In genomic region chr2:190382851-190383250, GRCh38 we compare ENCODE assay signal across 8 cellular contexts. TPM values are rescaled to one million over a fixed set of nuclear protein-coding genes. Genes with fewer than 3 reads are reported as not detected.
A peak's percentile ranks its signal among the peaks of the same experiment; 100 is the strongest.
DNase-seq lines count a peak whose midpoint lies in the region; ATAC-seq, FAIRE-seq and TF ChIP-seq lines count a peak whose summit lies in the region.

No MANE protein-coding gene starts in this region.

- no peaks in the 10 kb centered on the region for H3K4me1 Mint-ChIP-seq in activated naive CD8-positive, alpha-beta T cell treated with anti-CD3 and anti-CD28 coated beads, Interleukin-2, amount 50 U/mL, for 24 hours

- no peaks in the 10 kb centered on the region for H3K27me3 ChIP-seq in upper lobe of left lung

- no peaks in the 10 kb centered on the region for H3K36me3 Mint-ChIP-seq in activated naive CD8-positive, alpha-beta T cell treated with anti-CD3 and anti-CD28 coated beads, Interleukin-2, amount 50 U/mL, for 24 hours (ENCODE audit: low read depth)

- no peaks in the 10 kb centered on the region for H3K9me3 Mint-ChIP-seq in activated naive CD8-positive, alpha-beta T cell treated with anti-CD3 and anti-CD28 coated beads, Interleukin-2, amount 50 U/mL, for 24 hours

- no peaks in the 10 kb centered on the region for H3K9me3 ChIP-seq in kidney (ENCODE audit: control insufficient read depth in 1 of 2, low read length in 2 of 2)
- no peaks in the 10 kb centered on the region for H3K9me3 ChIP-seq in upper lobe of left lung

- FAIRE-seq in kidney (lab: Jason Lieb, UNC), result no peak

- in situ Hi-C loops in Caki2 (cut with HindIII; ENCODE audit: low pct_unique_long_range_greater_than_20kb, low sequenced_read_pairs), result no loop called here

- intact Hi-C loops in kidney (cut with DNase I), result no loop called here

- ATAC-seq in GM18519 (IDR thresholded peaks at IDR 0.05; ENCODE audit: low FRiP score, unreplicated experiment) (peak; percentile 79), HG03045 (IDR thresholded peaks at IDR 0.05; ENCODE audit: unreplicated experiment) (peak; percentile 78), upper lobe of left lung (ENCODE audit: low FRiP score in 2 of 2) (no peak)
- peak; percentile 61 for ATAC-seq in activated naive CD8-positive, alpha-beta T cell treated with anti-CD3 and anti-CD28 coated beads, Interleukin-2, amount 50 U/mL, for 24 hours

- H3K27ac ChIP-seq in kidney (ENCODE audit: low read depth in 2 of 2, low read length in 2 of 2), result no peak overlapping the region
- H3K27ac ChIP-seq in upper lobe of left lung, result no peak overlapping the region

- no peak for TF ChIP-seq EP300 in upper lobe of left lung (IDR thresholded peaks at IDR 0.05)

- H3K4me1 ChIP-seq in kidney (ENCODE audit: control insufficient read depth in 1 of 2, insufficient read depth in 1 of 2, low read depth in 1 of 2, low read length in 2 of 2) (no peaks in the 10 kb centered on the region), upper lobe of left lung (no peaks in the 10 kb centered on the region)

- no peak overlapping the region for H3K27ac Mint-ChIP-seq in activated naive CD8-positive, alpha-beta T cell treated with anti-CD3 and anti-CD28 coated beads, Interleukin-2, amount 50 U/mL, for 24 hours

- DNase-seq in Caki2 (ENCODE audit: low read depth) (peak; percentile 39), NCI-H2227 treated with DMSO at 0.1 percent for 48 hours (lab: John Stamatoyannopoulos, UW) (peak; percentile 64), kidney (no peak), upper lobe of left lung (no peak), UCSD-AML1 (lab: John Stamatoyannopoulos, UW; ENCODE audit: unreplicated experiment) (no peak)
- DNase-seq in activated naive CD8-positive, alpha-beta T cell treated with anti-CD3 and anti-CD28 coated beads, Interleukin-2, amount 50 U/mL, for 24 hours, result no peak

- H3K4me3 Mint-ChIP-seq in activated naive CD8-positive, alpha-beta T cell treated with anti-CD3 and anti-CD28 coated beads, Interleukin-2, amount 50 U/mL, for 24 hours, result no peak overlapping the region

- H3K36me3 ChIP-seq in kidney (ENCODE audit: control insufficient read depth in 1 of 2, insufficient read depth in 2 of 2, low read length in 2 of 2) (no peaks in the 10 kb centered on the region), upper lobe of left lung (no peaks in the 10 kb centered on the region)

- H3K4me3 ChIP-seq in kidney (ENCODE audit: low read length in 2 of 2) (no peak overlapping the region), upper lobe of left lung (no peak overlapping the region)

- WGBS in upper lobe of left lung, 2 donors, result 50 to 55% methylated on average over 1 of the region's 1 CpG

- H3K27me3 Mint-ChIP-seq in activated naive CD8-positive, alpha-beta T cell treated with anti-CD3 and anti-CD28 coated beads, Interleukin-2, amount 50 U/mL, for 24 hours, result no peaks in the 10 kb centered on the region

- TF ChIP-seq POLR2A in upper lobe of left lung (IDR thresholded peaks at IDR 0.05), result no peak

- no peak overlapping the region for H3K9ac ChIP-seq in kidney (ENCODE audit: low read length in 2 of 2)

- TF ChIP-seq CTCF in kidney (IDR thresholded peaks at IDR 0.05; ENCODE audit: borderline replicate concordance, extremely low read depth, insufficient read depth) (peak; percentile 54), upper lobe of left lung (IDR thresholded peaks at IDR 0.05) (peak in 5 of 6 experiments; percentile 36 to 75 (median 65))

RNA-seq across cellular contexts. Expression of gene MFSD6, which starts 25.3 kb away (rescaled TPM):
- 9.0 and 30.7 TPM in 2 replicates for total RNA-seq in Caki2 (2014; rRNA removed; shearing (Covaris generic); ENCODE audit: low replicate concordance)
- total RNA-seq in kidney, result 33.9 TPM
- 12.3 TPM for polyA plus RNA-seq in kidney (ENCODE audit: insufficient read depth, low read depth, low replicate concordance)
- total RNA-seq in upper lobe of left lung, result 100 to 1,000 TPM in 2 of 6 donors, 10 to 100 TPM in 4; 46.9 to 136 (median 80.4) TPM

RNA-seq across cellular contexts. Expression of gene INPP1, which starts 39.5 kb away (rescaled TPM):
- 8.3 and 19.5 TPM in 2 replicates for total RNA-seq in Caki2 (2014; rRNA removed; shearing (Covaris generic); ENCODE audit: low replicate concordance)
- total RNA-seq in kidney, result 27.2 TPM
- 15.1 TPM for polyA plus RNA-seq in kidney (ENCODE audit: insufficient read depth, low read depth, low replicate concordance)
- 10 to 100 TPM; 17.6 to 37.6 (median 26.9) TPM for total RNA-seq in upper lobe of left lung

Comparison
In these comparisons a context has a peak if more than half of its experiments do, and no peak if none do; other contexts are left out.
1. DNase-seq: peak in Caki2 (single experiment) and NCI-H2227 treated with DMSO at 0.1 percent for 48 hours (single experiment); none in activated naive CD8-positive, alpha-beta T cell treated with anti-CD3 and anti-CD28 coated beads, Interleukin-2, amount 50 U/mL, for 24 hours (single experiment), kidney (single experiment), upper lobe of left lung (0 of 2) and UCSD-AML1 (single experiment).
2. ATAC-seq: peak in GM18519 (single experiment), HG03045 (single experiment) and activated naive CD8-positive, alpha-beta T cell treated with anti-CD3 and anti-CD28 coated beads, Interleukin-2, amount 50 U/mL, for 24 hours (single experiment); none in upper lobe of left lung (0 of 2).